10 cellular contexts compared by ENCODE assay signal in genomic region chr14:24139272-24139934, GRCh38. TPM values are rescaled to one million over a fixed set of nuclear protein-coding genes. Genes with fewer than 3 reads are reported as not detected.
DNase-seq lines count a peak whose midpoint lies in the region; ATAC-seq, FAIRE-seq and TF ChIP-seq lines count a peak whose summit lies in the region.
"Had no signal": no experiment of that assay in that cellular context is flagged by ENCODE, and none has a peak within 500 bp of the region (broad histone marks: within the 10 kb centered on the region; RNA-seq: fewer than 3 reads in every experiment).

No MANE protein-coding gene starts in this region.

- DNase-seq in A549 (ENCODE audit: low read depth in 1 of 2, low spot score in 1 of 2) (peak; percentile 38 to 46), GM12892 (ENCODE audit: insufficient read length) (no peak), keratinocyte (ENCODE audit: low read depth, low spot score) (no peak), CD1c-positive myeloid dendritic cell (ENCODE audit: extremely low spot score) (no peak), NCI-H1092 treated with DMSO at 0.1 percent for 48 hours (lab: John Stamatoyannopoulos, UW) (no peak), MG63 (no peak), KG1 (lab: John Stamatoyannopoulos, UW) (no peak)
- peak; percentile 46 to 58 for DNase-seq in activated CD4-positive, alpha-beta T cell treated with anti-CD3 and anti-CD28 coated beads, Interleukin-2, amount 50 U/mL, for 48 hours
- DNase-seq: thyroid gland had no signal

- CTCF ChIA-PET in A549 (lab: Yijun Ruan, JAX), result interaction anchor here (1.0 to 5.4 kb wide), 7 partner anchors 15 to 105 kb away, joined by 3 to 47 read pairs (median 3); partner anchors contain the start of genes DCAF11, IRF9 and NRL

- peak overlapping the region; percentile 59 for H3K4me3 ChIP-seq in A549
- peak overlapping the region in 1 of 3 experiments; percentile 5 for H3K4me3 ChIP-seq in keratinocyte (ENCODE audit: control insufficient read depth in 2 of 3, extremely low read depth in 1 of 3, insufficient read depth in 2 of 3, low read depth in 1 of 3, low read length in 3 of 3)
- no peak overlapping the region; the same call in 1 of the 2 replicates for H3K4me3 ChIP-seq in MG63

- dilution Hi-C loops in keratinocyte (cut with MboI; ENCODE audit: extremely low pct_ligation_motif_present, low sequenced_read_pairs), result no loop called here

- no peaks in the 10 kb centered on the region for H3K9me3 ChIP-seq in A549
- no peaks in the 10 kb centered on the region for H3K9me3 ChIP-seq in keratinocyte (ENCODE audit: control insufficient read depth, low read depth, low read length)
- H3K9me3 ChIP-seq in MG63, result no peaks in the 10 kb centered on the region
- H3K9me3 ChIP-seq: thyroid gland had no signal

- TF ChIP-seq EP300 in A549 (IDR thresholded peaks at IDR 0.05), result no peak

- FAIRE-seq in A549 (lab: Jason Lieb, UNC) (no peak), GM12892 (lab: Jason Lieb, UNC) (no peak), keratinocyte (lab: Jason Lieb, UNC) (no peak)
- FAIRE-seq: GM12891 had no signal

- TF ChIP-seq RAD21 in A549 (conservative IDR thresholded peaks at IDR 0.05 in 1 of 2, IDR thresholded peaks at IDR 0.05 in 1 of 2), result no peak

- no peak for TF ChIP-seq CTCF in A549 (IDR thresholded peaks at IDR 0.05)
- TF ChIP-seq CTCF in keratinocyte (optimal IDR thresholded peaks at IDR 0.05 in 1 of 3, IDR thresholded peaks at IDR 0.05 in 1 of 3, conservative IDR thresholded peaks at IDR 0.05 in 1 of 3; ENCODE audit: extremely low read depth in 1 of 3, insufficient read depth in 2 of 3, low read length in 3 of 3), result peak in 1 of 3 experiments; percentile 5

- POLR2A ChIA-PET in A549 (lab: Yijun Ruan, JAX), result interaction anchor here (1.1 to 2.9 kb wide), 2 partner anchors 7 to 25 kb away, joined by 5 to 31 read pairs; partner anchors contain the start of genes DCAF11 and NRL

- no peak overlapping the region for H2AFZ ChIP-seq in keratinocyte (ENCODE audit: control insufficient read depth, low read length)

- TF ChIP-seq POLR2A in A549 (IDR thresholded peaks at IDR 0.05; ENCODE audit: low read length) (no peak), GM12892 (IDR thresholded peaks at IDR 0.05; ENCODE audit: low read depth, low read length) (peak; percentile 32; the same call in 1 of the 2 replicates)

- no peaks in the 10 kb centered on the region for H3K27me3 ChIP-seq in keratinocyte (ENCODE audit: control insufficient read depth, extremely low read depth, insufficient read depth, low read length)
- H3K27me3 ChIP-seq in MG63, result no peaks in the 10 kb centered on the region
- H3K27me3 ChIP-seq: thyroid gland had no signal

- H3K4me1 ChIP-seq in A549, result peaks cover 37% of the 10 kb centered on the region
- peaks cover 28% of the 10 kb centered on the region for H3K4me1 ChIP-seq in keratinocyte (ENCODE audit: control insufficient read depth, extremely low read depth, insufficient read depth, low read length)

- peaks cover 4% of the 10 kb centered on the region for H3K9me1 ChIP-seq in keratinocyte (ENCODE audit: control insufficient read depth, extremely low read depth, insufficient read depth, low read length)

- H3K79me2 ChIP-seq in keratinocyte (ENCODE audit: control insufficient read depth, insufficient read depth, low read length), result peaks cover 39% of the 10 kb centered on the region

- H3K4me2 ChIP-seq in A549 (peak overlapping the region; percentile 78), keratinocyte (ENCODE audit: control insufficient read depth, extremely low read depth, insufficient read depth, low read depth, low read length) (peak overlapping the region; percentile 25)

- H3K36me3 ChIP-seq in keratinocyte (ENCODE audit: control insufficient read depth in 2 of 2, extremely low read depth in 1 of 2, insufficient read depth in 2 of 2, low read length in 2 of 2), result peaks cover 17 to 28% of the 10 kb centered on the region in 2 experiments
- peaks cover 22% of the 10 kb centered on the region for H3K36me3 ChIP-seq in MG63

- no peak for ATAC-seq in A549

- H3K27ac ChIP-seq in A549 (0 out of 6 replicates have a peak overlapping the region, but pooled peaks of 1 of the 2 experiments have one; percentile 7), keratinocyte (ENCODE audit: control insufficient read depth, insufficient read depth, low read length) (no peak overlapping the region)

- WGBS in A549 (ENCODE audit: missing lambda C conversion rate), result 88% methylated on average over 9 of the region's 9 CpGs

- H3K9ac ChIP-seq in keratinocyte (ENCODE audit: control insufficient read depth, extremely low read depth, insufficient read depth, low read length), result no peak overlapping the region

- no peaks in the 10 kb centered on the region for H4K20me1 ChIP-seq in keratinocyte (ENCODE audit: control insufficient read depth, extremely low read depth, insufficient read depth, low read length)

RNA-seq across cellular contexts. Expression of gene EMC9, which starts 2.0 kb away (rescaled TPM):
- polyA plus RNA-seq in A549 (2011; rRNA removed), result 20.7 and 21.5 TPM in 2 replicates
- 45.7 and 50.0 TPM in 2 replicates for polyA plus RNA-seq in A549 (2012; cell fraction: cytosol; rRNA removed)
- 54.5 and 65.5 TPM in 2 replicates for polyA plus RNA-seq in A549 (2012; cell fraction: nucleus; rRNA removed)
- 46.5 to 51.7 TPM (median 48.5 TPM) in 3 replicates for polyA plus RNA-seq in A549 (2017; fragmentation: RNase III; extraction: RNeasy Plus Mini Kit Qiagen cat#74134 plus additional on column Dnase treatment)
- polyA minus RNA-seq in A549 (2011; rRNA and poly(A)+ RNA removed), result 7.9 and 10.9 TPM in 2 replicates
- 21.2 TPM for polyA plus RNA-seq in GM12892 (2012; ENCODE audit: missing spikeins)
- polyA plus RNA-seq in keratinocyte, result 9.5 to 14.2 TPM (median 11.0 TPM) in 3 replicates
- polyA plus RNA-seq in keratinocyte (2011; ENCODE audit: low read depth), result 10.6 TPM
- polyA plus RNA-seq in keratinocyte (2011; cell fraction: cytosol; rRNA removed), result 4.8 and 7.9 TPM in 2 replicates
- polyA plus RNA-seq in keratinocyte (2011; cell fraction: nucleus; rRNA removed), result 9.9 and 11.8 TPM in 2 replicates
- 14.9 and 21.0 TPM in 2 replicates for polyA plus RNA-seq in keratinocyte (2012; ENCODE audit: low replicate concordance)
- 4.1 to 5.1 TPM (median 5.0 TPM) in 3 replicates for polyA minus RNA-seq in keratinocyte
- 3.6 TPM for polyA minus RNA-seq in keratinocyte (2011; cell fraction: cytosol; rRNA and poly(A)+ RNA removed)
- 0.74 and 1.1 TPM in 2 replicates for polyA minus RNA-seq in keratinocyte (2011; cell fraction: nucleus; rRNA and poly(A)+ RNA removed)
- 7.2 and 15.7 TPM in 2 replicates for total RNA-seq in MG63 (2014; rRNA removed; shearing (Covaris generic); ENCODE audit: low replicate concordance)

RNA-seq across cellular contexts. Expression of gene PSME1, which starts 3.4 kb away (rescaled TPM):
- polyA plus RNA-seq in A549 (2011; rRNA removed) (77.3 and 83.6 TPM in 2 replicates), A549 (2017; fragmentation: RNase III; extraction: RNeasy Plus Mini Kit Qiagen cat#74134 plus additional on column Dnase treatment) (124 to 139 TPM (median 134 TPM) in 3 replicates), keratinocyte (46.7 to 176 TPM (median 75.1 TPM) in 3 replicates)
- 97.0 and 99.2 TPM in 2 replicates for polyA plus RNA-seq in A549 (2012; cell fraction: cytosol; rRNA removed)
- polyA plus RNA-seq in A549 (2012; cell fraction: nucleus; rRNA removed), result 64.6 and 84.3 TPM in 2 replicates
- 31.7 and 33.6 TPM in 2 replicates for polyA minus RNA-seq in A549 (2011; rRNA and poly(A)+ RNA removed)
- 467 TPM for polyA plus RNA-seq in GM12892 (2012; ENCODE audit: missing spikeins)
- polyA plus RNA-seq in keratinocyte (2011; ENCODE audit: low read depth), result 101 TPM
- polyA plus RNA-seq in keratinocyte (2011; cell fraction: cytosol; rRNA removed), result 65.1 and 74.1 TPM in 2 replicates
- 57.5 and 68.1 TPM in 2 replicates for polyA plus RNA-seq in keratinocyte (2011; cell fraction: nucleus; rRNA removed)
- polyA plus RNA-seq in keratinocyte (2012; ENCODE audit: low replicate concordance), result 70.7 and 129 TPM in 2 replicates
- polyA minus RNA-seq in keratinocyte, result 24.9 to 28.0 TPM (median 26.8 TPM) in 3 replicates
- 14.2 TPM for polyA minus RNA-seq in keratinocyte (2011; cell fraction: cytosol; rRNA and poly(A)+ RNA removed)
- polyA minus RNA-seq in keratinocyte (2011; cell fraction: nucleus; rRNA and poly(A)+ RNA removed), result 6.8 and 10.9 TPM in 2 replicates
- 37.5 and 39.3 TPM in 2 replicates for total RNA-seq in MG63 (2014; rRNA removed; shearing (Covaris generic); ENCODE audit: low replicate concordance)

RNA-seq across cellular contexts. Expression of gene PSME2, which starts 7.0 kb away (rescaled TPM):
- 137 and 168 TPM in 2 replicates for polyA plus RNA-seq in A549 (2011; rRNA removed)
- polyA plus RNA-seq in A549 (2012; cell fraction: cytosol; rRNA removed), result 120 and 125 TPM in 2 replicates
- 71.3 and 120 TPM in 2 replicates for polyA plus RNA-seq in A549 (2012; cell fraction: nucleus; rRNA removed)
- 144 to 193 TPM (median 161 TPM) in 3 replicates for polyA plus RNA-seq in A549 (2017; fragmentation: RNase III; extraction: RNeasy Plus Mini Kit Qiagen cat#74134 plus additional on column Dnase treatment)
- polyA minus RNA-seq in A549 (2011; rRNA and poly(A)+ RNA removed), result 35.1 and 41.5 TPM in 2 replicates
- polyA plus RNA-seq in GM12892 (2012; ENCODE audit: missing spikeins), result 772 TPM
- 156 to 161 TPM (median 158 TPM) in 3 replicates for polyA plus RNA-seq in keratinocyte
- polyA plus RNA-seq in keratinocyte (2011; ENCODE audit: low read depth), result 31.8 TPM
- polyA plus RNA-seq in keratinocyte (2011; cell fraction: cytosol; rRNA removed), result 129 and 149 TPM in 2 replicates
- polyA plus RNA-seq in keratinocyte (2011; cell fraction: nucleus; rRNA removed), result 167 and 173 TPM in 2 replicates
- 94.0 and 206 TPM in 2 replicates for polyA plus RNA-seq in keratinocyte (2012; ENCODE audit: low replicate concordance)
- polyA minus RNA-seq in keratinocyte, result 39.1 to 68.2 TPM (median 60.0 TPM) in 3 replicates
- polyA minus RNA-seq in keratinocyte (2011; cell fraction: cytosol; rRNA and poly(A)+ RNA removed), result 45.7 TPM
- polyA minus RNA-seq in keratinocyte (2011; cell fraction: nucleus; rRNA and poly(A)+ RNA removed), result 26.5 and 34.2 TPM in 2 replicates
- 84.9 and 111 TPM in 2 replicates for total RNA-seq in MG63 (2014; rRNA removed; shearing (Covaris generic); ENCODE audit: low replicate concordance)

RNA-seq across cellular contexts. Expression of gene RNF31, which starts 7.9 kb away (rescaled TPM):
- 5.7 and 19.1 TPM in 2 replicates for polyA plus RNA-seq in A549 (2011; rRNA removed)
- 11.8 and 17.3 TPM in 2 replicates for polyA plus RNA-seq in A549 (2012; cell fraction: cytosol; rRNA removed)
- polyA plus RNA-seq in A549 (2012; cell fraction: nucleus; rRNA removed), result 61.3 and 87.1 TPM in 2 replicates
- polyA plus RNA-seq in A549 (2017; fragmentation: RNase III; extraction: RNeasy Plus Mini Kit Qiagen cat#74134 plus additional on column Dnase treatment), result 20.2 to 25.3 TPM (median 20.8 TPM) in 3 replicates
- 34.8 and 37.3 TPM in 2 replicates for polyA minus RNA-seq in A549 (2011; rRNA and poly(A)+ RNA removed)
- 38.3 TPM for polyA plus RNA-seq in GM12892 (2012; ENCODE audit: missing spikeins)
- polyA plus RNA-seq in keratinocyte, result 17.4 to 23.0 TPM (median 19.8 TPM) in 3 replicates
- 12.7 TPM for polyA plus RNA-seq in keratinocyte (2011; ENCODE audit: low read depth)
- 11.5 and 15.8 TPM in 2 replicates for polyA plus RNA-seq in keratinocyte (2011; cell fraction: cytosol; rRNA removed)
- 70.4 and 79.7 TPM in 2 replicates for polyA plus RNA-seq in keratinocyte (2011; cell fraction: nucleus; rRNA removed)
- polyA plus RNA-seq in keratinocyte (2012; ENCODE audit: low replicate concordance), result 24.5 and 40.7 TPM in 2 replicates
- polyA minus RNA-seq in keratinocyte, result 56.4 to 154 TPM (median 60.1 TPM) in 3 replicates
- 20.3 TPM for polyA minus RNA-seq in keratinocyte (2011; cell fraction: cytosol; rRNA and poly(A)+ RNA removed)
- 36.2 and 52.2 TPM in 2 replicates for polyA minus RNA-seq in keratinocyte (2011; cell fraction: nucleus; rRNA and poly(A)+ RNA removed)
- total RNA-seq in MG63 (2014; rRNA removed; shearing (Covaris generic); ENCODE audit: low replicate concordance), result 39.6 and 52.1 TPM in 2 replicates

RNA-seq across cellular contexts. Expression of gene FITM1, which starts 8.9 kb away (rescaled TPM):
- 0.06 TPM in 1 of 2 replicates, not detected in the other for polyA plus RNA-seq in A549 (2011; rRNA removed)
- polyA plus RNA-seq in A549 (2012; cell fraction: cytosol; rRNA removed), result 0.12 and 0.18 TPM in 2 replicates
- 0.94 and 1.4 TPM in 2 replicates for polyA plus RNA-seq in A549 (2012; cell fraction: nucleus; rRNA removed)
- polyA plus RNA-seq in A549 (2017; fragmentation: RNase III; extraction: RNeasy Plus Mini Kit Qiagen cat#74134 plus additional on column Dnase treatment), result 0.36 TPM in 1 of 3 replicates, not detected in the others
- polyA minus RNA-seq in A549 (2011; rRNA and poly(A)+ RNA removed), result not detected in 2 replicates
- polyA plus RNA-seq in GM12892 (2012; ENCODE audit: missing spikeins), result not detected
- polyA plus RNA-seq in keratinocyte, result 0.13 TPM in 1 of 3 replicates, not detected in the others
- not detected for polyA plus RNA-seq in keratinocyte (2011; ENCODE audit: low read depth)
- not detected in 2 replicates for polyA plus RNA-seq in keratinocyte (2011; cell fraction: cytosol; rRNA removed)
- 0.38 and 0.51 TPM in 2 replicates for polyA plus RNA-seq in keratinocyte (2011; cell fraction: nucleus; rRNA removed)
- 0.61 TPM in 1 of 2 replicates, not detected in the other for polyA plus RNA-seq in keratinocyte (2012; ENCODE audit: low replicate concordance)
- polyA minus RNA-seq in keratinocyte, result 0.49 TPM in 1 of 3 replicates, not detected in the others
- polyA minus RNA-seq in keratinocyte (2011; cell fraction: cytosol; rRNA and poly(A)+ RNA removed), result not detected
- polyA minus RNA-seq in keratinocyte (2011; cell fraction: nucleus; rRNA and poly(A)+ RNA removed), result not detected in 2 replicates
- total RNA-seq in MG63 (2014; rRNA removed; shearing (Covaris generic); ENCODE audit: low replicate concordance), result 0.79 TPM in 1 of 2 replicates, not detected in the other

Comparison
In these comparisons a context has a peak if more than half of its experiments do, and no peak if none do; other contexts are left out.
1. DNase-seq: peak in A549 (2 of 2) and activated CD4-positive, alpha-beta T cell treated with anti-CD3 and anti-CD28 coated beads, Interleukin-2, amount 50 U/mL, for 48 hours (2 of 2); none in GM12892 (single experiment), keratinocyte (single experiment), CD1c-positive myeloid dendritic cell (single experiment), NCI-H1092 treated with DMSO at 0.1 percent for 48 hours (single experiment), MG63 (single experiment) and KG1 (single experiment).